In genomic region chr13:98230762-98231161, GRCh38 we compare ENCODE assay signal across 2 cellular contexts. TPM values are rescaled to one million over a fixed set of nuclear protein-coding genes. Genes with fewer than 3 reads are reported as not detected.
"Had no signal": no experiment of that assay in that cellular context is flagged by ENCODE, and none has a peak within 500 bp of the region (broad histone marks: within the 10 kb centered on the region; RNA-seq: fewer than 3 reads in every experiment).

No MANE protein-coding gene starts in this region.

RNA-seq across cellular contexts. Expression of gene RNF113B, which starts 53.7 kb away (rescaled TPM):
- total RNA-seq: G401, GM12878 had no signal
- polyA plus RNA-seq: GM12878 had no signal
